In the genomic region with DNA sequence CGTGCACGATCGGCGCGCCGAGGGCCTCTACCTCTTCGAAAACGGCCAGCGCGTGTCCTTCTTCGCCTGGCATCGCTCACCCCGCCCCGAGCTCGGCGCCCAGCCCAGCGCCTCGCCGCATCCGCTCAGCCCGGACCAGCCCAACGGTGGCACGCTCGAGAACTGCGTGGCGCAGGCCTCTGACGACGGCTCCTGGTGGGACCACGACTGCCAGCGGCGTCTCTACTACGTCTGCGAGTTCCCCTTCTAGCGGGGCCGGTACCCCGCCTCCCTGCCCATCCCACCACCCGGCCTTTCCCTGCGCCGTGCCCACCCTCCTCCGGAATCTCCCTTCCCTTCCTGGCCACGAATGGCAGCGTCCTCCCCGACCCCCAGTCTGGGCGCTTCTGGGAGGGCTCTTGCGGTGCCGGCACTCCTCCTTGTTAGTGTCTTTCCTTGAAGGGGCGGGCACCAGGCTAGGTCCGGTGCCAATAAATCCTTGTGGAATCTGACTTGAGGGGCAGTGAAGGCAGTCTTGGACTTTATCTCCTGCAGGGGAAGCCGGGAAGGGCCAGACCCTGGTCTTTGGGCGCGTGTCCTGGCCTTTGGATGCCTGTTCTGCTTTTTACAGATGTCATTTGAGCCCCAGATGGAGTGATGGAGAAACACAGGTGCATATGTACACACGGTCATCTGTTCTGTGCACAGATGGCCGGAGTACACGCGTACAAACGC, we compare ENCODE assay signal across 9 cellular contexts. TPM values are rescaled to one million over a fixed set of nuclear protein-coding genes. Genes with fewer than 3 reads are reported as not detected.
DNase-seq lines count a peak whose midpoint lies in the region; ATAC-seq and TF ChIP-seq lines count a peak whose summit lies in the region.
"Had no signal": no experiment of that assay in that cellular context is flagged by ENCODE, and none has a peak within 500 bp of the region (broad histone marks: within the 10 kb centered on the region; RNA-seq: fewer than 3 reads in every experiment).

No MANE protein-coding gene starts in this region.

- intact Hi-C loops in colonic mucosa (cut with DNase I): no loop called here

- H3K9ac ChIP-seq in HUES6 (ENCODE audit: low read length) (peak overlapping the region; percentile 92), colonic mucosa (ENCODE audit: low read depth in 2 of 2, low read length in 2 of 2) (peak overlapping the region; percentile 58 to 72)

- no peaks in the 10 kb centered on the region for H3K36me3 ChIP-seq in HUES6 (ENCODE audit: control insufficient read depth, insufficient read depth, low read length)
- no peaks in the 10 kb centered on the region for H3K36me3 ChIP-seq in colonic mucosa

- H3K4me3 ChIP-seq in HUES6 (ENCODE audit: low read depth, low read length) (peak overlapping the region; percentile 90), colonic mucosa (peak overlapping the region; percentile 51)

- H3K4me1 ChIP-seq in HUES6 (ENCODE audit: control insufficient read depth, insufficient read depth, low read length) (peaks cover 31% of the 10 kb centered on the region), colonic mucosa (no peaks in the 10 kb centered on the region)

- H3K9me3 ChIP-seq in HUES6 (ENCODE audit: control insufficient read depth, insufficient read depth, low read depth, low read length) (no peaks in the 10 kb centered on the region), colonic mucosa (no peaks in the 10 kb centered on the region)

- H3K27ac ChIP-seq in HUES6 (ENCODE audit: low read depth, low read length) (peak overlapping the region; percentile 63; the same call in 1 of the 2 replicates), colonic mucosa (no peak overlapping the region)

- H3K27me3 ChIP-seq in HUES6 (ENCODE audit: control insufficient read depth, insufficient read depth, low read length) (peaks cover 41% of the 10 kb centered on the region), colonic mucosa (peaks cover 9% of the 10 kb centered on the region)

- peak; percentile 27 for ATAC-seq in GM18907 (IDR thresholded peaks at IDR 0.05; ENCODE audit: unreplicated experiment)

- DNase-seq in colonic mucosa (no peak), myocyte (ENCODE audit: low read depth) (peak; percentile 38), NCI-H2107 (lab: John Stamatoyannopoulos, UW) (no peak), NCI-H1092 (lab: John Stamatoyannopoulos, UW) (no peak), DMS153 treated with DMSO at 0.1 percent for 48 hours (lab: John Stamatoyannopoulos, UW; ENCODE audit: unreplicated experiment) (no peak)
- no peak for DNase-seq in stimulated activated CD4-positive, alpha-beta T cell treated with anti-CD3 and anti-CD28 coated beads, Interleukin-2, amount 100 ng/mL, for 24 hours

- no peak for TF ChIP-seq CTCF in colonic mucosa (IDR thresholded peaks at IDR 0.05)

RNA-seq across cellular contexts. Expression of a gene that starts 2.2 kb away (rescaled TPM):
- total RNA-seq in colonic mucosa (1 to 10 TPM; 4.5 to 5.1 TPM), myocyte (35.5 and 39.1 TPM in 2 replicates)
- polyA plus RNA-seq in myocyte (2012): 29.8 TPM

RNA-seq across cellular contexts. Expression of a gene that starts 5.8 kb away (rescaled TPM):
- total RNA-seq in colonic mucosa (under 1 TPM; 0.22 to 0.29 TPM), myocyte (32.3 and 38.1 TPM in 2 replicates)
- 9.5 TPM for polyA plus RNA-seq in myocyte (2012)
- total RNA-seq: T-helper 2 cell treated with Interferon-gamma antibody and Interleukin-4, amounts not matched to agents 100 ng/mL and 5 ng/mL, for 36 hours had no signal

RNA-seq across cellular contexts. Expression of a gene that starts 44.9 kb away (rescaled TPM):
- total RNA-seq in colonic mucosa (not detected), myocyte (not detected in 2 replicates)
- polyA plus RNA-seq in myocyte (2012): not detected
- total RNA-seq: T-helper 2 cell treated with Interferon-gamma antibody and Interleukin-4, amounts not matched to agents 100 ng/mL and 5 ng/mL, for 36 hours had no signal

Comparison
In these comparisons a context has a peak if more than half of its experiments do, and no peak if none do; other contexts are left out.
1. RNA of a gene that starts 5.8 kb away (total RNA-seq): 32.3 to 38.1 TPM in myocyte; 0.22 to 0.29 TPM in colonic mucosa; every median in the first group is over 10 times any median in the second.